1 cellular context compared by ENCODE assay signal in the genomic region with DNA sequence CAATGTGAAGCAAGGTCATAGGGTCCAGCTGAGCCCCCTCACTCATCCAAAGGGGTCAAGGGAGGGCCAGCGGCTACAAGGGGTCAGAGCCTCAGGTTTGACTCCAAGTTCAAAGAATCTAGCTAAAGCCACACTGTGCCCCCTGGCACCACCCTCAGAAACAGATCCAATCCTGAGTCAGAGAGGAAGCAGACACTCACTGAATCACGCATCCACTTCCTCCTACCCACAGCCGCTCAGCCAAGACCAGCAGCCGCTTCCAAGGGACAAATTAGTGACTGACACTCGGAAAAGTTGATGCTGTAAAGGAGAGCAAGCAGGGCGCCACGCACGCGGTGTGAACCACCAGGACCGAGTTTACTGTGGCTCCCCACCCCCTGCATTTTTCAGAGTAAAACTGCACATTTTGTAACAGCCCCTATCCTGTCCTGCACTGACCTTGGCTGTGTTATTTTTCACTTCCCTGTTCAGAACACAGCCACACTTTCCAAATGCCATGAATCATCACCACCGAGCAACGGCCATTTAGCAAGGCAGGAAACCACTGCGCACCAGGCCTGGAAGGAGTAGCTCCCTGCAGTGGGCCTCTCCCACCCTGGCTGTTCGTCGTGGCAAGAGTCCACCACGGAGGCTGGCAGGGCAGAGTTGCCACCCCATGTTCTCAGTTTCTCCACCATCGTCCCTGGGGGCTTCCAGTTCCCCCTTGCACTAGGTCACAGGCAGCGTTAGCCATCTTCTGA.
TF ChIP-seq lines count a peak whose summit lies in the region.

No MANE protein-coding gene starts in this region.

TF ChIP-seq in HepG2, 621 proteins besides CTCF, POLR2A, EP300 and RAD21 (continued from another document and continues in another):
- TF ChIP-seq, protein P1, sequence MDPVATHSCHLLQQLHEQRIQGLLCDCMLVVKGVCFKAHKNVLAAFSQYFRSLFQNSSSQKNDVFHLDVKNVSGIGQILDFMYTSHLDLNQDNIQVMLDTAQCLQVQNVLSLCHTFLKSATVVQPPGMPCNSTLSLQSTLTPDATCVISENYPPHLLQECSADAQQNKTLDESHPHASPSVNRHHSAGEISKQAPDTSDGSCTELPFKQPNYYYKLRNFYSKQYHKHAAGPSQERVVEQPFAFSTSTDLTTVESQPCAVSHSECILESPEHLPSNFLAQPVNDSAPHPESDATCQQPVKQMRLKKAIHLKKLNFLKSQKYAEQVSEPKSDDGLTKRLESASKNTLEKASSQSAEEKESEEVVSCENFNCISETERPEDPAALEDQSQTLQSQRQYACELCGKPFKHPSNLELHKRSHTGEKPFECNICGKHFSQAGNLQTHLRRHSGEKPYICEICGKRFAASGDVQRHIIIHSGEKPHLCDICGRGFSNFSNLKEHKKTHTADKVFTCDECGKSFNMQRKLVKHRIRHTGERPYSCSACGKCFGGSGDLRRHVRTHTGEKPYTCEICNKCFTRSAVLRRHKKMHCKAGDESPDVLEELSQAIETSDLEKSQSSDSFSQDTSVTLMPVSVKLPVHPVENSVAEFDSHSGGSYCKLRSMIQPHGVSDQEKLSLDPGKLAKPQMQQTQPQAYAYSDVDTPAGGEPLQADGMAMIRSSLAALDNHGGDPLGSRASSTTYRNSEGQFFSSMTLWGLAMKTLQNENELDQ (CRISPR knock-in tag; IDR thresholded peaks at IDR 0.05; ENCODE audit: borderline replicate concordance) = no peak
- TF ChIP-seq, protein P2, sequence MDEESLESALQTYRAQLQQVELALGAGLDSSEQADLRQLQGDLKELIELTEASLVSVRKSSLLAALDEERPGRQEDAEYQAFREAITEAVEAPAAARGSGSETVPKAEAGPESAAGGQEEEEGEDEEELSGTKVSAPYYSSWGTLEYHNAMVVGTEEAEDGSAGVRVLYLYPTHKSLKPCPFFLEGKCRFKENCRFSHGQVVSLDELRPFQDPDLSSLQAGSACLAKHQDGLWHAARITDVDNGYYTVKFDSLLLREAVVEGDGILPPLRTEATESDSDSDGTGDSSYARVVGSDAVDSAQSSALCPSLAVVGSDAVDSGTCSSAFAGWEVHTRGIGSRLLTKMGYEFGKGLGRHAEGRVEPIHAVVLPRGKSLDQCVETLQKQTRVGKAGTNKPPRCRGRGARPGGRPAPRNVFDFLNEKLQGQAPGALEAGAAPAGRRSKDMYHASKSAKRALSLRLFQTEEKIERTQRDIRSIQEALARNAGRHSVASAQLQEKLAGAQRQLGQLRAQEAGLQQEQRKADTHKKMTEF (CRISPR knock-in tag; IDR thresholded peaks at IDR 0.05) = peak; percentile 64
- TF ChIP-seq, protein P3, sequence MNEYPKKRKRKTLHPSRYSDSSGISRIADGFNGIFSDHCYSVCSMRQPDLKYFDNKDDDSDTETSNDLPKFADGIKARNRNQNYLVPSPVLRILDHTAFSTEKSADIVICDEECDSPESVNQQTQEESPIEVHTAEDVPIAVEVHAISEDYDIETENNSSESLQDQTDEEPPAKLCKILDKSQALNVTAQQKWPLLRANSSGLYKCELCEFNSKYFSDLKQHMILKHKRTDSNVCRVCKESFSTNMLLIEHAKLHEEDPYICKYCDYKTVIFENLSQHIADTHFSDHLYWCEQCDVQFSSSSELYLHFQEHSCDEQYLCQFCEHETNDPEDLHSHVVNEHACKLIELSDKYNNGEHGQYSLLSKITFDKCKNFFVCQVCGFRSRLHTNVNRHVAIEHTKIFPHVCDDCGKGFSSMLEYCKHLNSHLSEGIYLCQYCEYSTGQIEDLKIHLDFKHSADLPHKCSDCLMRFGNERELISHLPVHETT (CRISPR knock-in tag; conservative IDR thresholded peaks at IDR 0.05) = 0 out of 2 replicates have a peak, but pooled peaks have one; percentile 13
- no peak for TF ChIP-seq MED8 (CRISPR knock-in tag; IDR thresholded peaks at IDR 0.05; ENCODE audit: insufficient replicate concordance)
- TF ChIP-seq SMAD3 (CRISPR knock-in tag; IDR thresholded peaks at IDR 0.05) = peak; percentile 9; the same call in 1 of the 2 replicates
- no peak for TF ChIP-seq ZNF367 (CRISPR knock-in tag; IDR thresholded peaks at IDR 0.05; ENCODE audit: borderline replicate concordance)
- no peak for TF ChIP-seq ZNF619 (CRISPR knock-in tag; IDR thresholded peaks at IDR 0.05)
- no peak for TF ChIP-seq MEIS1 (CRISPR knock-in tag; IDR thresholded peaks at IDR 0.05; ENCODE audit: borderline replicate concordance)
- 0 out of 2 replicates have a peak, but pooled peaks have one; percentile 24 for TF ChIP-seq ZSCAN29 (CRISPR knock-in tag; conservative IDR thresholded peaks at IDR 0.05)
- no peak for TF ChIP-seq TSC22D2 (CRISPR knock-in tag; IDR thresholded peaks at IDR 0.05; ENCODE audit: borderline replicate concordance)
- no peak for TF ChIP-seq ZNF558 (CRISPR knock-in tag; IDR thresholded peaks at IDR 0.05; ENCODE audit: borderline replicate concordance)
- peak; percentile 39 for TF ChIP-seq ASH2L (IDR thresholded peaks at IDR 0.05; ENCODE audit: insufficient read length, low read depth, low read length)
- peak; percentile 28 for TF ChIP-seq HNRNPH1 (optimal IDR thresholded peaks at IDR 0.05; ENCODE audit: low read depth, low read length)
- TF ChIP-seq HHEX (CRISPR knock-in tag; IDR thresholded peaks at IDR 0.05) = no peak
- TF ChIP-seq RFXAP (CRISPR knock-in tag; IDR thresholded peaks at IDR 0.05; ENCODE audit: borderline replicate concordance) = peak; percentile 26; the same call in 1 of the 2 replicates
- no peak for TF ChIP-seq ZNF83 (CRISPR knock-in tag; IDR thresholded peaks at IDR 0.05; ENCODE audit: borderline replicate concordance)
- TF ChIP-seq, protein P4, sequence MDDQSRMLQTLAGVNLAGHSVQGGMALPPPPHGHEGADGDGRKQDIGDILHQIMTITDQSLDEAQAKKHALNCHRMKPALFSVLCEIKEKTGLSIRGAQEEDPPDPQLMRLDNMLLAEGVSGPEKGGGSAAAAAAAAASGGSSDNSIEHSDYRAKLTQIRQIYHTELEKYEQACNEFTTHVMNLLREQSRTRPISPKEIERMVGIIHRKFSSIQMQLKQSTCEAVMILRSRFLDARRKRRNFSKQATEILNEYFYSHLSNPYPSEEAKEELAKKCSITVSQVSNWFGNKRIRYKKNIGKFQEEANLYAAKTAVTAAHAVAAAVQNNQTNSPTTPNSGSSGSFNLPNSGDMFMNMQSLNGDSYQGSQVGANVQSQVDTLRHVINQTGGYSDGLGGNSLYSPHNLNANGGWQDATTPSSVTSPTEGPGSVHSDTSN (CRISPR knock-in tag; IDR thresholded peaks at IDR 0.05; ENCODE audit: borderline replicate concordance) = no peak
- peak; percentile 24; the same call in 1 of the 2 replicates for TF ChIP-seq ZNF350 (CRISPR knock-in tag; IDR thresholded peaks at IDR 0.05; ENCODE audit: borderline replicate concordance, low read depth)
- peak; percentile 61; the same call in 1 of the 2 replicates for TF ChIP-seq REPIN1 (CRISPR knock-in tag; IDR thresholded peaks at IDR 0.05; ENCODE audit: borderline replicate concordance, low read depth)
- TF ChIP-seq, protein P5, sequence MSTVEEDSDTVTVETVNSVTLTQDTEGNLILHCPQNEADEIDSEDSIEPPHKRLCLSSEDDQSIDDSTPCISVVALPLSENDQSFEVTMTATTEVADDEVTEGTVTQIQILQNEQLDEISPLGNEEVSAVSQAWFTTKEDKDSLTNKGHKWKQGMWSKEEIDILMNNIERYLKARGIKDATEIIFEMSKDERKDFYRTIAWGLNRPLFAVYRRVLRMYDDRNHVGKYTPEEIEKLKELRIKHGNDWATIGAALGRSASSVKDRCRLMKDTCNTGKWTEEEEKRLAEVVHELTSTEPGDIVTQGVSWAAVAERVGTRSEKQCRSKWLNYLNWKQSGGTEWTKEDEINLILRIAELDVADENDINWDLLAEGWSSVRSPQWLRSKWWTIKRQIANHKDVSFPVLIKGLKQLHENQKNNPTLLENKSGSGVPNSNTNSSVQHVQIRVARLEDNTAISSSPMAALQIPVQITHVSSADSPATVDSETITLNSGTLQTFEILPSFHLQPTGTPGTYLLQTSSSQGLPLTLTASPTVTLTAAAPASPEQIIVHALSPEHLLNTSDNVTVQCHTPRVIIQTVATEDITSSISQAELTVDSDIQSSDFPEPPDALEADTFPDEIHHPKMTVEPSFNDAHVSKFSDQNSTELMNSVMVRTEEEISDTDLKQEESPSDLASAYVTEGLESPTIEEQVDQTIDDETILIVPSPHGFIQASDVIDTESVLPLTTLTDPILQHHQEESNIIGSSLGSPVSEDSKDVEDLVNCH (CRISPR knock-in tag; IDR thresholded peaks at IDR 0.05) = no peak
- TF ChIP-seq, protein P6, sequence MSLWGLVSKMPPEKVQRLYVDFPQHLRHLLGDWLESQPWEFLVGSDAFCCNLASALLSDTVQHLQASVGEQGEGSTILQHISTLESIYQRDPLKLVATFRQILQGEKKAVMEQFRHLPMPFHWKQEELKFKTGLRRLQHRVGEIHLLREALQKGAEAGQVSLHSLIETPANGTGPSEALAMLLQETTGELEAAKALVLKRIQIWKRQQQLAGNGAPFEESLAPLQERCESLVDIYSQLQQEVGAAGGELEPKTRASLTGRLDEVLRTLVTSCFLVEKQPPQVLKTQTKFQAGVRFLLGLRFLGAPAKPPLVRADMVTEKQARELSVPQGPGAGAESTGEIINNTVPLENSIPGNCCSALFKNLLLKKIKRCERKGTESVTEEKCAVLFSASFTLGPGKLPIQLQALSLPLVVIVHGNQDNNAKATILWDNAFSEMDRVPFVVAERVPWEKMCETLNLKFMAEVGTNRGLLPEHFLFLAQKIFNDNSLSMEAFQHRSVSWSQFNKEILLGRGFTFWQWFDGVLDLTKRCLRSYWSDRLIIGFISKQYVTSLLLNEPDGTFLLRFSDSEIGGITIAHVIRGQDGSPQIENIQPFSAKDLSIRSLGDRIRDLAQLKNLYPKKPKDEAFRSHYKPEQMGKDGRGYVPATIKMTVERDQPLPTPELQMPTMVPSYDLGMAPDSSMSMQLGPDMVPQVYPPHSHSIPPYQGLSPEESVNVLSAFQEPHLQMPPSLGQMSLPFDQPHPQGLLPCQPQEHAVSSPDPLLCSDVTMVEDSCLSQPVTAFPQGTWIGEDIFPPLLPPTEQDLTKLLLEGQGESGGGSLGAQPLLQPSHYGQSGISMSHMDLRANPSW (CRISPR knock-in tag; IDR thresholded peaks at IDR 0.05; ENCODE audit: borderline replicate concordance) = no peak
- TF ChIP-seq ATM (IDR thresholded peaks at IDR 0.05; ENCODE audit: borderline replicate concordance) = no peak
- TF ChIP-seq ZNF616 (CRISPR knock-in tag; IDR thresholded peaks at IDR 0.05; ENCODE audit: low read depth) = no peak
- TF ChIP-seq, protein P7, sequence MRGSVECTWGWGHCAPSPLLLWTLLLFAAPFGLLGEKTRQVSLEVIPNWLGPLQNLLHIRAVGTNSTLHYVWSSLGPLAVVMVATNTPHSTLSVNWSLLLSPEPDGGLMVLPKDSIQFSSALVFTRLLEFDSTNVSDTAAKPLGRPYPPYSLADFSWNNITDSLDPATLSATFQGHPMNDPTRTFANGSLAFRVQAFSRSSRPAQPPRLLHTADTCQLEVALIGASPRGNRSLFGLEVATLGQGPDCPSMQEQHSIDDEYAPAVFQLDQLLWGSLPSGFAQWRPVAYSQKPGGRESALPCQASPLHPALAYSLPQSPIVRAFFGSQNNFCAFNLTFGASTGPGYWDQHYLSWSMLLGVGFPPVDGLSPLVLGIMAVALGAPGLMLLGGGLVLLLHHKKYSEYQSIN (CRISPR knock-in tag; IDR thresholded peaks at IDR 0.05; ENCODE audit: borderline replicate concordance) = no peak
- TF ChIP-seq AGO2 (optimal IDR thresholded peaks at IDR 0.05; ENCODE audit: low read depth, low read length) = no peak
- TF ChIP-seq ISX (CRISPR knock-in tag; conservative IDR thresholded peaks at IDR 0.05) = no peak; the same call in 1 of the 2 replicates
- TF ChIP-seq ZBTB38 (CRISPR knock-in tag; IDR thresholded peaks at IDR 0.05) = peak; percentile 93
- TF ChIP-seq YY1 (IDR thresholded peaks at IDR 0.05; ENCODE audit: insufficient read depth, insufficient replicate concordance, low read depth, low read length) = peak; percentile 60
- TF ChIP-seq, protein P8, sequence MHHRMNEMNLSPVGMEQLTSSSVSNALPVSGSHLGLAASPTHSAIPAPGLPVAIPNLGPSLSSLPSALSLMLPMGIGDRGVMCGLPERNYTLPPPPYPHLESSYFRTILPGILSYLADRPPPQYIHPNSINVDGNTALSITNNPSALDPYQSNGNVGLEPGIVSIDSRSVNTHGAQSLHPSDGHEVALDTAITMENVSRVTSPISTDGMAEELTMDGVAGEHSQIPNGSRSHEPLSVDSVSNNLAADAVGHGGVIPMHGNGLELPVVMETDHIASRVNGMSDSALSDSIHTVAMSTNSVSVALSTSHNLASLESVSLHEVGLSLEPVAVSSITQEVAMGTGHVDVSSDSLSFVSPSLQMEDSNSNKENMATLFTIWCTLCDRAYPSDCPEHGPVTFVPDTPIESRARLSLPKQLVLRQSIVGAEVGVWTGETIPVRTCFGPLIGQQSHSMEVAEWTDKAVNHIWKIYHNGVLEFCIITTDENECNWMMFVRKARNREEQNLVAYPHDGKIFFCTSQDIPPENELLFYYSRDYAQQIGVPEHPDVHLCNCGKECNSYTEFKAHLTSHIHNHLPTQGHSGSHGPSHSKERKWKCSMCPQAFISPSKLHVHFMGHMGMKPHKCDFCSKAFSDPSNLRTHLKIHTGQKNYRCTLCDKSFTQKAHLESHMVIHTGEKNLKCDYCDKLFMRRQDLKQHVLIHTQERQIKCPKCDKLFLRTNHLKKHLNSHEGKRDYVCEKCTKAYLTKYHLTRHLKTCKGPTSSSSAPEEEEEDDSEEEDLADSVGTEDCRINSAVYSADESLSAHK (CRISPR knock-in tag; IDR thresholded peaks at IDR 0.05; ENCODE audit: borderline replicate concordance) = no peak
- TF ChIP-seq ZNF530 (CRISPR knock-in tag; IDR thresholded peaks at IDR 0.05; ENCODE audit: low read depth) = no peak
- TF ChIP-seq PRPF4 (IDR thresholded peaks at IDR 0.05; ENCODE audit: low read depth, low read length, poor library complexity, severe bottlenecking) = peak; percentile 4
- TF ChIP-seq, protein P9, sequence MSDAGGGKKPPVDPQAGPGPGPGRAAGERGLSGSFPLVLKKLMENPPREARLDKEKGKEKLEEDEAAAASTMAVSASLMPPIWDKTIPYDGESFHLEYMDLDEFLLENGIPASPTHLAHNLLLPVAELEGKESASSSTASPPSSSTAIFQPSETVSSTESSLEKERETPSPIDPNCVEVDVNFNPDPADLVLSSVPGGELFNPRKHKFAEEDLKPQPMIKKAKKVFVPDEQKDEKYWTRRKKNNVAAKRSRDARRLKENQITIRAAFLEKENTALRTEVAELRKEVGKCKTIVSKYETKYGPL (CRISPR knock-in tag; IDR thresholded peaks at IDR 0.05) = no peak
- TF ChIP-seq, protein P10, sequence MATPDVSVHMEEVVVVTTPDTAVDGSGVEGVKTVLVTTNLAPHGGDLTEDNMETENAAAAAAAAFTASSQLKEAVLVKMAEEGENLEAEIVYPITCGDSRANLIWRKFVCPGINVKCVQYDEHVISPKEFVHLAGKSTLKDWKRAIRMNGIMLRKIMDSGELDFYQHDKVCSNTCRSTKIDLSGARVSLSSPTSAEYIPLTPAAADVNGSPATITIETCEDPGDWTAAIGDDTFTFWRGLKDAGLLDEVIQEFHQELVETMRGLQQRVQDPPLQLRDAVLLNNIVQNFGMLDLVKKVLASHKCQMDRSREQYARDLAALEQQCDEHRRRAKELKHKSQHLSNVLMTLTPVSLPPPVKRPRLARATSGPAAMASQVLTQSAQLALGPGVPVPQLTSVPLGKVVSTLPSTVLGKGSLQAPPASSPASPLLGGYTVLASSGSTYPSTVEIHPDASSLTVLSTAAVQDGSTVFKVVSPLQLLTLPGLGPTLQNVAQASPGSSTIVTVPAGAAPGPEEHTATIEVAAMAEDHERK (CRISPR knock-in tag; IDR thresholded peaks at IDR 0.05; ENCODE audit: low read depth) = no peak
